Comparison of ENCODE assay signal across 8 cellular contexts in the genomic region with DNA sequence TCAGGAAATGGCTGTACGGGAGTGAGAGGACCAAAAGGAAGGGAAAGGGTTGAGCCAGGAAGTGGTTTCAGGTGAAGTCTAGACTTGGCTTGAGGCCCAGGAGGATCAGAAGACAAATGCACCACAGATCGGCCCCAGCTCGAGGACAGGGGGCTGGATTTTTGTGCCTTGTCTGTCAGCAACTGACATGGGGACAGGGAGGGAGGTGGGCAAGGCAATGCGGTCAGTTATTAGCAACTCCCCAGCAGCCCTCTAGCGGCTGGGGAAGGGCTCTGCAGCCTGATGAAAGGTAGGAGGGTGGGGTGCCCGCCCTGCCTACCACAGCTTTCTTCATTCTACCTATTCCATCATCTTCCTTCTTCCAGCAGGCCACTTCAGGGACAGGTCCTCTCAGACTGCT. TPM values are rescaled to one million over a fixed set of nuclear protein-coding genes. Genes with fewer than 3 reads are reported as not detected.
DNase-seq lines count a peak whose midpoint lies in the region; ATAC-seq and TF ChIP-seq lines count a peak whose summit lies in the region.

No MANE protein-coding gene starts in this region.

- ATAC-seq in GM19468 (IDR thresholded peaks at IDR 0.05; ENCODE audit: extremely low read depth, unreplicated experiment) = peak; percentile 31
- peak; percentile 80 to 82 for ATAC-seq in left cardiac atrium

- DNase-seq in SIG-M5 treated with dmso at 0.1 percent for 504 hours (lab: John Stamatoyannopoulos, UW; ENCODE audit: unreplicated experiment) = peak; percentile 38
- no peak for DNase-seq in SIG-M5 (lab: John Stamatoyannopoulos, UW)
- peak; percentile 58 for DNase-seq in HT-29 (ENCODE audit: low spot score)
- DNase-seq in WERI-Rb-1 = peak; percentile 57
- peak; percentile 33 for DNase-seq in left cardiac atrium
- peak; percentile 3 for DNase-seq in stimulated activated CD8-positive, alpha-beta memory T cell treated with anti-CD3 and anti-CD28 coated beads, Interleukin-2, amount 100 ng/mL, for 48 hours (ENCODE audit: low read depth in 2 of 2)
- DNase-seq in COR-L47 (lab: John Stamatoyannopoulos, UW) = no peak

- no peaks in the 10 kb centered on the region for H3K27me3 ChIP-seq in WERI-Rb-1 (ENCODE audit: insufficient read depth, low read depth, severe bottlenecking)

- no peak overlapping the region for H3K27ac ChIP-seq in WERI-Rb-1

- H3K4me3 ChIP-seq in WERI-Rb-1 (ENCODE audit: low read depth, low read length) = no peak overlapping the region

- peak; percentile 95 for TF ChIP-seq CTCF in WERI-Rb-1 (IDR thresholded peaks at IDR 0.05; ENCODE audit: low read depth, low read length)

- H3K36me3 ChIP-seq in WERI-Rb-1 = no peaks in the 10 kb centered on the region

- H3K9me3 ChIP-seq in WERI-Rb-1 (ENCODE audit: severe bottlenecking) = no peaks in the 10 kb centered on the region

- intact Hi-C loops in left cardiac atrium (cut with DNase I) = loop anchor here (2.0 to 10.0 kb wide), 3 partner anchors 175 to 189 kb away; a partner anchor contains a TSS

RNA-seq across cellular contexts. Expression of a gene that starts 50.0 kb away (rescaled TPM):
- total RNA-seq in HT-29 (2014; rRNA removed; shearing (Covaris generic)) = not detected in 2 replicates
- total RNA-seq in left cardiac atrium = under 1 TPM; 0.34 to 0.50 TPM

Comparison
In these comparisons a context has a peak if more than half of its experiments do, and no peak if none do; other contexts are left out.
1. DNase-seq: peak in SIG-M5 treated with dmso at 0.1 percent for 504 hours (single experiment), HT-29 (single experiment), WERI-Rb-1 (single experiment), left cardiac atrium (single experiment) and stimulated activated CD8-positive, alpha-beta memory T cell treated with anti-CD3 and anti-CD28 coated beads, Interleukin-2, amount 100 ng/mL, for 48 hours (2 of 2); none in SIG-M5 (single experiment) and COR-L47 (single experiment).